8 cellular contexts compared by ENCODE assay signal in the genomic region with DNA sequence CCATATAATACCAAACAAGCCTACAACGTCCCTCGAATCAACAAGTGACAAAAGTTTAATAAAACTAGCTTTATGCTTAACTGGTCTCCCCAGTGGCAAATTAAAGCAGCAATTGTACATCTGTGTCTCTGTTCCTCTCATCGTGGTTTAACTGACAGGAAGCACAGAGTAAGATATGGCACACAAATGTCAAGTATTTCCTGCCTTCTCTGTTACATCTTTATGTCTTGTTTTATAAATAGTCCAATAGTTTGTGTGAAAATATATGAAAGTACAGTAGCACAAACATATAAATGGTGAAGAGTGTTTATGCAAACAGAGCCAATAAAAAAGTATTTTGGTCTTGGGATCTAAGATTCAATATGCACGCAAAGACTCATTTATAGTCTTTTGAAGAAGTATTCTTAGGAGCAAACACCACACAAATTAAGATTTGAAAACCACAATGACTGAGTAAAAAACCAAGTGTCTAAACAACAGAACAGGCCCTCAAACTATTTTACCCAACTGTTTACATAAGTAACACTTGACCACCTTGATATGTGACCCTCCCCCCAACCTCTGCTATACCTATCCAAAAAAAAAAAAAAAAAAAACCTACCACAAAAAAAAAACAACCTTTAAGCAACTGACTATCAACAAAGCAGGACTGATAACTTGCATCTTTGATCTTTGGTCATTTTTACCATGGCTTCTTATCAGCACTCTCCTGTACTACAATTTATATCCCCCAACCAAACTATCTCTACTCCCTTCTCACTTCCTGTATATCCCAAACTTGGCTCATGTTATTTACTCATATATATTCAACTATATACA.
DNase-seq lines count a peak whose midpoint lies in the region; ATAC-seq lines count a peak whose summit lies in the region.

No MANE protein-coding gene starts in this region.

- ATAC-seq in GM18520 (IDR thresholded peaks at IDR 0.05; ENCODE audit: unreplicated experiment) (peak; percentile 53), HG02759 (IDR thresholded peaks at IDR 0.05; ENCODE audit: unreplicated experiment) (peak; percentile 73)

- H3K27ac ChIP-seq in effector memory CD4-positive, alpha-beta T cell (ENCODE audit: insufficient read depth, low read length, poor library complexity, severe bottlenecking): peak overlapping the region; percentile 55

- H3K4me1 ChIP-seq in effector memory CD4-positive, alpha-beta T cell (ENCODE audit: control insufficient read depth, insufficient read depth, low read length, poor library complexity, severe bottlenecking): peaks cover 44% of the 10 kb centered on the region

- no peaks in the 10 kb centered on the region for H3K36me3 ChIP-seq in effector memory CD4-positive, alpha-beta T cell (ENCODE audit: control insufficient read depth, insufficient read depth, low read length)

- no peaks in the 10 kb centered on the region for H3K9me3 ChIP-seq in effector memory CD4-positive, alpha-beta T cell (ENCODE audit: control insufficient read depth, low read length)

- DNase-seq in NCI-H226 (peak; percentile 11), DMS 273 (lab: John Stamatoyannopoulos, UW; ENCODE audit: unreplicated experiment) (no peak), NCI-H187 treated with DMSO at 0.1 percent for 48 hours (lab: John Stamatoyannopoulos, UW) (no peak)
- DNase-seq in effector memory CD4-positive, alpha-beta T cell: no peak
- DNase-seq in effector CD8-positive, alpha-beta T cell (lab: John Stamatoyannopoulos, UW): no peak
- no peak for DNase-seq in activated CD4-positive, alpha-beta T cell treated with anti-CD3 and anti-CD28 coated beads, Interleukin-2, amount 50 U/mL, for 4 hours

- no peaks in the 10 kb centered on the region for H3K27me3 ChIP-seq in effector memory CD4-positive, alpha-beta T cell (replicated peaks; ENCODE audit: control insufficient read depth, insufficient read depth, low read length, poor library complexity, severe bottlenecking)

- H3K4me3 ChIP-seq in effector memory CD4-positive, alpha-beta T cell (ENCODE audit: insufficient read depth, low read depth, low read length, poor library complexity, severe bottlenecking): no peak overlapping the region
